ENCODE assay signal across 1 cellular context in the genomic region with DNA sequence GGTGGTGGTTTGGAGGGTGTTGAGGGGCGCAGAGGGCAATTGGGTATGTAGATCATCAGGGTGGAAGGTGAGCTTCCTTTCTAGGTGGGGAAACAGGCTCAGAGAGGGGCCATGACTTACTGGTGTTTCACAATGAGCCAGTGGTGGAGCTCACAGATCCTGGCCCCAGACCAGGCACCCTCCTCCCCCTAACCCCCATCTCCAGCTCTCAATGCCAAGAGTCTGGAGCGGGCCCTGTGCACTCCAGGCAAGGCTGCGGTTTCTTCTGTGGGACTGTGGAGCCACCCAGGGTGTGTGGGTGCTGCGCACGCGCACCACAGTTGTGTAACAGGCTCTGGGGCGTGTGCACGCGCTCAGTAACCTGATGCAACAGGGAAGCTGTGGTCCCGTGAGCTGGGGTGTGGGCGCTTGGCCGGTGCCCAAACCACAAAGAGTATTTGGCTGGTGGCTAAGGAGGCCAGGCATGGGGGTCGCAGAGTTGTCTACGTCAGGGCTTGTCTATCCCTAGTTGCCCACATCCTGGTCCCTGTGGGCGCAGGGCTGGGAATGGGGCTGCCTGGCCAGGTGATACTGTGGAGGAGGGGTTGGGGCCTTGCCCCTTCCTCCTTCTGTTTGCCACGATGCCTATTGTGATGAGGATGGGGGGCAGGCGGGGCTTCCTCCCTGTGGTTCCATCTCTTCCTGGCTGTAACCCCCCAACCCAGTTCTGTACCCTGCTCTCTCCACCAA.
TF ChIP-seq lines count a peak whose summit lies in the region.

No MANE protein-coding gene starts in this region.

TF ChIP-seq in IMR-90, 13 proteins besides CTCF, POLR2A, EP300 and RAD21:
- TF ChIP-seq FOS (IDR thresholded peaks at IDR 0.05; ENCODE audit: low read depth, low read length) = peak; percentile 10; the same call in 1 of the 2 replicates
- peak; percentile 65; the same call in 1 of the 2 replicates for TF ChIP-seq MAZ (IDR thresholded peaks at IDR 0.05; ENCODE audit: borderline replicate concordance, low read depth, low read length)
- TF ChIP-seq, protein P1, sequence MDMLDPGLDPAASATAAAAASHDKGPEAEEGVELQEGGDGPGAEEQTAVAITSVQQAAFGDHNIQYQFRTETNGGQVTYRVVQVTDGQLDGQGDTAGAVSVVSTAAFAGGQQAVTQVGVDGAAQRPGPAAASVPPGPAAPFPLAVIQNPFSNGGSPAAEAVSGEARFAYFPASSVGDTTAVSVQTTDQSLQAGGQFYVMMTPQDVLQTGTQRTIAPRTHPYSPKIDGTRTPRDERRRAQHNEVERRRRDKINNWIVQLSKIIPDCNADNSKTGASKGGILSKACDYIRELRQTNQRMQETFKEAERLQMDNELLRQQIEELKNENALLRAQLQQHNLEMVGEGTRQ (IDR thresholded peaks at IDR 0.05; ENCODE audit: low read depth, low read length) = peak; percentile 68
- TF ChIP-seq MAFK (IDR thresholded peaks at IDR 0.05; ENCODE audit: low read depth, low read length) = no peak
- TF ChIP-seq NFE2L2 (IDR thresholded peaks at IDR 0.05; ENCODE audit: low read depth, low read length) = peak; percentile 11; the same call in 1 of the 2 replicates
- TF ChIP-seq CEBPB (IDR thresholded peaks at IDR 0.05; ENCODE audit: low read depth, low read length) = peak; percentile 98
- TF ChIP-seq, protein P2, sequence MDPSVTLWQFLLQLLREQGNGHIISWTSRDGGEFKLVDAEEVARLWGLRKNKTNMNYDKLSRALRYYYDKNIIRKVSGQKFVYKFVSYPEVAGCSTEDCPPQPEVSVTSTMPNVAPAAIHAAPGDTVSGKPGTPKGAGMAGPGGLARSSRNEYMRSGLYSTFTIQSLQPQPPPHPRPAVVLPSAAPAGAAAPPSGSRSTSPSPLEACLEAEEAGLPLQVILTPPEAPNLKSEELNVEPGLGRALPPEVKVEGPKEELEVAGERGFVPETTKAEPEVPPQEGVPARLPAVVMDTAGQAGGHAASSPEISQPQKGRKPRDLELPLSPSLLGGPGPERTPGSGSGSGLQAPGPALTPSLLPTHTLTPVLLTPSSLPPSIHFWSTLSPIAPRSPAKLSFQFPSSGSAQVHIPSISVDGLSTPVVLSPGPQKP (IDR thresholded peaks at IDR 0.05; ENCODE audit: borderline replicate concordance, low read depth, low read length) = no peak
- peak; percentile 86 for TF ChIP-seq RFX5 (IDR thresholded peaks at IDR 0.05; ENCODE audit: low read depth, low read length)
- peak; percentile 100 for TF ChIP-seq BHLHE40 (IDR thresholded peaks at IDR 0.05; ENCODE audit: low read depth, low read length)
- TF ChIP-seq SMC3 (IDR thresholded peaks at IDR 0.05; ENCODE audit: low read depth, low read length) = no peak
- no peak for TF ChIP-seq CHD1 (IDR thresholded peaks at IDR 0.05; ENCODE audit: low read depth, low read length)
- no peak for TF ChIP-seq RCOR1 (IDR thresholded peaks at IDR 0.05; ENCODE audit: insufficient replicate concordance, low read length)
- no peak; the same call in 1 of the 2 replicates for TF ChIP-seq MXI1 (IDR thresholded peaks at IDR 0.05; ENCODE audit: borderline replicate concordance, low read depth, low read length)
